In the genomic region with DNA sequence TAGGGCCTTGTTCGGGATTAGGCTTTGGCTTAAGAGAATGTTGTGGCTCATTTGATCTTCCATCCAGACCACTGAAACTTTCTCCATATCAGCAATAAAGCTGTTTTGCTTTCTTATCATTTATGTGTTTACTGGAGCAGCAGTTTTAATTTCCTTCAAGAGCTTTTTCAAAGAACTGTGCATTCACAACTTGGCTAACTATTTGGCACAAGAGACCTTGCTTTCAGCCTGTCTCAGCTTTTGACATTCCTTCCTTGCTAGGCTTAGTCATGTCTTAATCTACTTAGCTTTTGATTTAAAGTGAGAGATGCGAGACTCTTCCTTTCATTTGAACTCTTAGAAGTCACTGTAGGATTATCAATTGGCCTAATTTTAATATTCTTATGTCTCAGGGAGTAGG, we compare ENCODE assay signal across 34 cellular contexts. TPM values are rescaled to one million over a fixed set of nuclear protein-coding genes. Genes with fewer than 3 reads are reported as not detected.
A peak's percentile ranks its signal among the peaks of the same experiment; 100 is the strongest.
DNase-seq lines count a peak whose midpoint lies in the region; TF ChIP-seq lines count a peak whose summit lies in the region.
"Had no signal": no experiment of that assay in that cellular context is flagged by ENCODE, and none has a peak within 500 bp of the region (broad histone marks: within the 10 kb centered on the region; RNA-seq: fewer than 3 reads in every experiment).

No MANE protein-coding gene starts in this region.

- TF ChIP-seq EP300 in tibial nerve (IDR thresholded peaks at IDR 0.05), result no peak

- H3K4ac ChIP-seq in mesenchymal stem cell (ENCODE audit: low read depth in 1 of 2, low read length in 2 of 2), result no peak overlapping the region

- no peak overlapping the region for H4K8ac ChIP-seq in mesenchymal stem cell (ENCODE audit: low read length)

- no peak overlapping the region for H3K27ac ChIP-seq in A673 (ENCODE audit: low read depth, low read length, poor library complexity, severe bottlenecking)
- no peak overlapping the region for H3K27ac ChIP-seq in mesenchymal stem cell (ENCODE audit: low read length, poor library complexity, severe bottlenecking)
- no peak overlapping the region for H3K27ac ChIP-seq in tibial nerve
- no peak overlapping the region for H3K27ac ChIP-seq in effector memory CD4-positive, alpha-beta T cell (ENCODE audit: insufficient read depth, low read length, poor library complexity, severe bottlenecking)
- H3K27ac ChIP-seq: foreskin keratinocyte, heart left ventricle, lower lobe of right lung, stomach, vagina, WERI-Rb-1 had no signal

- H3K79me1 ChIP-seq in mesenchymal stem cell (replicated peaks; ENCODE audit: low read length, poor library complexity, severe bottlenecking), result no peaks in the 10 kb centered on the region

- no peaks in the 10 kb centered on the region for H3K36me3 ChIP-seq in A673 (ENCODE audit: insufficient read depth, low read length, poor library complexity, severe bottlenecking)
- no peaks in the 10 kb centered on the region for H3K36me3 ChIP-seq in mesenchymal stem cell (ENCODE audit: control insufficient read depth in 1 of 2, insufficient read depth in 2 of 2, low read depth in 1 of 2, low read length in 2 of 2)
- no peaks in the 10 kb centered on the region for H3K36me3 ChIP-seq in tibial nerve
- no peaks in the 10 kb centered on the region for H3K36me3 ChIP-seq in effector memory CD4-positive, alpha-beta T cell (ENCODE audit: control insufficient read depth, insufficient read depth, low read length)
- H3K36me3 ChIP-seq: heart left ventricle, lower lobe of right lung, stomach, vagina, WERI-Rb-1 had no signal

- DNase-seq in A673 (ENCODE audit: low spot score) (peak; percentile 15), NCI-H82 treated with DMSO at 0.1 percent for 48 hours (lab: John Stamatoyannopoulos, UW; ENCODE audit: unreplicated experiment) (peak; percentile 36), cardiac fibroblast (ENCODE audit: low read depth in 2 of 2) (peak; percentile 44 to 65), mesenchymal stem cell (no peak), tibial nerve (ENCODE audit: low spot score in 2 of 2) (no peak), CD1c-positive myeloid dendritic cell (ENCODE audit: extremely low spot score) (no peak), NCI-H1092 treated with DMSO at 0.1 percent for 48 hours (lab: John Stamatoyannopoulos, UW) (no peak)
- no peak for DNase-seq in effector memory CD4-positive, alpha-beta T cell
- DNase-seq: activated CD4-positive, alpha-beta T cell treated with anti-CD3 and anti-CD28 coated beads for 4 hours; activated CD8-positive, alpha-beta T cell treated with anti-CD3 and anti-CD28 coated beads, Interleukin-2, amount 10 ng/mL, durations not matched to agents 7 days and 5 days; activated naive CD4-positive, alpha-beta T cell treated with anti-CD3 and anti-CD28 coated beads for 36 hours; AML-193; amniotic stem cell; CD4-positive, alpha-beta memory T cell; foreskin keratinocyte; heart left ventricle; KG1; kidney; lower lobe of right lung; MM.1S; natural killer cell; NCI-H1417 treated with DMSO at 0.1 percent for 48 hours; NCI-H2081; NCI-H526 treated with DMSO at 0.1 percent for 48 hours; right cardiac atrium; SIG-M5; stimulated activated CD4-positive, alpha-beta T cell treated with anti-CD3 and anti-CD28 coated beads, Interleukin-2, amount 100 ng/mL, for 48 hours; stomach; SW 1271; WERI-Rb-1 had no signal

- H3K4me1 ChIP-seq in A673 (ENCODE audit: insufficient read depth, low read length, poor library complexity, severe bottlenecking), result peaks cover 8% of the 10 kb centered on the region
- no peaks in the 10 kb centered on the region for H3K4me1 ChIP-seq in mesenchymal stem cell (ENCODE audit: control insufficient read depth, insufficient read depth, low read depth, low read length)
- peaks cover 0 to 21% (median 7%) of the 10 kb centered on the region in 4 donors for H3K4me1 ChIP-seq in tibial nerve
- H3K4me1 ChIP-seq in effector memory CD4-positive, alpha-beta T cell (ENCODE audit: control insufficient read depth, insufficient read depth, low read length, poor library complexity, severe bottlenecking), result no peaks in the 10 kb centered on the region
- H3K4me1 ChIP-seq: lower lobe of right lung, stomach, vagina had no signal

- POLR2A ChIA-PET in A673 (lab: Charles Lee; ENCODE audit: low non-redundant PET), result no interaction called here

- TF ChIP-seq CTCF in A673 (conservative IDR thresholded peaks at IDR 0.05; ENCODE audit: low read depth, low read length) (no peak), cardiac fibroblast (IDR thresholded peaks at IDR 0.05; ENCODE audit: low read depth, low read length) (no peak), tibial nerve (IDR thresholded peaks at IDR 0.05) (no peak)

- H3K27me3 ChIP-seq in A673 (replicated peaks; ENCODE audit: insufficient read depth, low read depth, low read length, poor library complexity) (no peaks in the 10 kb centered on the region), mesenchymal stem cell (ENCODE audit: control insufficient read depth in 1 of 2, insufficient read depth in 1 of 2, low read length in 2 of 2) (no peaks in the 10 kb centered on the region), tibial nerve (no peaks in the 10 kb centered on the region)
- H3K27me3 ChIP-seq in effector memory CD4-positive, alpha-beta T cell (replicated peaks; ENCODE audit: control insufficient read depth, insufficient read depth, low read length, poor library complexity, severe bottlenecking), result no peaks in the 10 kb centered on the region
- H3K27me3 ChIP-seq: foreskin keratinocyte, heart left ventricle, stomach, vagina had no signal

- TF ChIP-seq POLR2A in tibial nerve (IDR thresholded peaks at IDR 0.05), result no peak

- CTCF ChIA-PET in A673 (lab: Charles Lee), result no interaction called here

- no peak overlapping the region for H2BK120ac ChIP-seq in mesenchymal stem cell (ENCODE audit: low read depth, low read length)

- no peaks in the 10 kb centered on the region for H3K9me3 ChIP-seq in A673 (ENCODE audit: low read depth, low read length, poor library complexity, severe bottlenecking)
- peaks cover 3% of the 10 kb centered on the region for H3K9me3 ChIP-seq in mesenchymal stem cell (ENCODE audit: control insufficient read depth, low read length)
- peaks cover 0 to 2% (median 0%) of the 10 kb centered on the region in 4 donors for H3K9me3 ChIP-seq in tibial nerve
- no peaks in the 10 kb centered on the region for H3K9me3 ChIP-seq in effector memory CD4-positive, alpha-beta T cell (ENCODE audit: control insufficient read depth, low read length)
- H3K9me3 ChIP-seq: lower lobe of right lung, stomach, vagina had no signal

- no peak overlapping the region for H3K4me3 ChIP-seq in A673 (ENCODE audit: low read depth, low read length, poor library complexity, severe bottlenecking)
- no peak overlapping the region for H3K4me3 ChIP-seq in cardiac fibroblast (replicated peaks in 1 of 2; ENCODE audit: low read depth in 2 of 2, low read length in 2 of 2)
- no peak overlapping the region for H3K4me3 ChIP-seq in mesenchymal stem cell (ENCODE audit: insufficient read depth in 1 of 2, low read depth in 1 of 2, low read length in 2 of 2)
- H3K4me3 ChIP-seq in tibial nerve, result no peak overlapping the region
- no peak overlapping the region for H3K4me3 ChIP-seq in effector memory CD4-positive, alpha-beta T cell (ENCODE audit: insufficient read depth, low read depth, low read length, poor library complexity, severe bottlenecking)
- H3K4me3 ChIP-seq: heart left ventricle, lower lobe of right lung, stomach, vagina had no signal

- no peak overlapping the region for H2AFZ ChIP-seq in mesenchymal stem cell (ENCODE audit: low read depth, low read length)

- H2AK5ac ChIP-seq in mesenchymal stem cell (ENCODE audit: low read length, severe bottlenecking), result no peak overlapping the region

- no peak overlapping the region for H3K18ac ChIP-seq in mesenchymal stem cell (ENCODE audit: low read depth in 1 of 2, low read length in 2 of 2)

- no TSS peak for BruUV-seq in A673 (replicated peaks; lab: Mats Ljungman, UMichigan)

- peak overlapping the region; percentile 13 for H3K9ac ChIP-seq in mesenchymal stem cell (ENCODE audit: low read length)

- WGBS in mesenchymal stem cell, result 86% methylated on average over 1 of the region's 2 CpGs
- 66 to 73% methylated on average over 2 of the region's 2 CpGs for WGBS in tibial nerve, 2 donors

- H2BK12ac ChIP-seq in mesenchymal stem cell (ENCODE audit: low read length in 2 of 2), result no peak overlapping the region

- no peak overlapping the region for H2BK5ac ChIP-seq in mesenchymal stem cell (ENCODE audit: low read depth, low read length, poor library complexity, severe bottlenecking)

- H3K14ac ChIP-seq in mesenchymal stem cell (ENCODE audit: low read length in 2 of 2), result no peak overlapping the region

- no peak overlapping the region for H3K23ac ChIP-seq in mesenchymal stem cell (ENCODE audit: low read length in 2 of 2)

- no peak overlapping the region for H3K4me2 ChIP-seq in mesenchymal stem cell (ENCODE audit: low read length, poor library complexity, severe bottlenecking)

- no peak overlapping the region for H4K91ac ChIP-seq in mesenchymal stem cell (ENCODE audit: low read length)

- H2BK15ac ChIP-seq in mesenchymal stem cell (ENCODE audit: low read depth, poor library complexity, severe bottlenecking), result no peak overlapping the region

- intact Hi-C loops in A673 (cut with micrococcal nuclease; ENCODE audit: unreplicated experiment), result no loop called here

RNA-seq across cellular contexts. Expression of a gene that starts 19.1 kb away (rescaled TPM):
- total RNA-seq in A673 (2021) (104 and 111 TPM in 2 replicates), tibial nerve (100 to 1,000 TPM; 106 to 183 (median 117) TPM)
- 236 TPM for polyA plus RNA-seq in mesenchymal stem cell (2013, experiment 1 of 2)
- polyA plus RNA-seq in mesenchymal stem cell (2013, experiment 2 of 2), result 247 TPM

RNA-seq across cellular contexts. Expression of a gene that starts 49.4 kb away (rescaled TPM):
- total RNA-seq in A673 (2021), result 0.52 TPM in 1 of 2 replicates, not detected in the other
- 0.19 TPM for polyA plus RNA-seq in mesenchymal stem cell (2013, experiment 1 of 2)
- polyA plus RNA-seq in mesenchymal stem cell (2013, experiment 2 of 2), result 0.19 TPM
- 10 to 100 TPM in 1 of 4 donors, 1 to 10 TPM in 3; 1.8 to 19.2 (median 6.5) TPM for total RNA-seq in tibial nerve
- total RNA-seq: activated CD8-positive, alpha-beta T cell treated with anti-CD3 and anti-CD28 coated beads, Interleukin-2, amount 10 ng/mL, durations not matched to agents 7 days and 5 days; activated naive CD4-positive, alpha-beta T cell treated with anti-CD3 and anti-CD28 coated beads for 36 hours; CD4-positive, alpha-beta memory T cell; endothelial cell of umbilical vein; lower lobe of right lung; mononuclear cell; natural killer cell; osteocyte had no signal
- polyA plus RNA-seq: CD4-positive, alpha-beta memory T cell; endothelial cell of umbilical vein had no signal

Comparison
In these comparisons a context has a peak if more than half of its experiments do, and no peak if none do; other contexts are left out.
1. DNase-seq: peak in A673 (single experiment), NCI-H82 treated with DMSO at 0.1 percent for 48 hours (single experiment) and cardiac fibroblast (2 of 2); none in mesenchymal stem cell (single experiment), tibial nerve (0 of 2), effector memory CD4-positive, alpha-beta T cell (0 of 3), CD1c-positive myeloid dendritic cell (single experiment) and NCI-H1092 treated with DMSO at 0.1 percent for 48 hours (single experiment).